ENCODE assay signal across 8 cellular contexts in genomic region chr1:39103321-39104157, GRCh38.
A peak's percentile ranks its signal among the peaks of the same experiment; 100 is the strongest.
DNase-seq lines count a peak whose midpoint lies in the region; ATAC-seq and TF ChIP-seq lines count a peak whose summit lies in the region.

No MANE protein-coding gene starts in this region.

- no peak for TF ChIP-seq CTCF in tibial artery (IDR thresholded peaks at IDR 0.05)

- peaks cover 4% of the 10 kb centered on the region; the same call in 1 of the 2 replicates for H3K27me3 ChIP-seq in iPS-20b (ENCODE audit: insufficient read depth, low read length)
- H3K27me3 ChIP-seq in tibial artery, result no peaks in the 10 kb centered on the region

- peak overlapping the region; percentile 24 for H3K27ac ChIP-seq in iPS-20b (ENCODE audit: low read length)
- peak overlapping the region; percentile 87 to 92 for H3K27ac ChIP-seq in tibial artery

- no peaks in the 10 kb centered on the region for H3K36me3 Mint-ChIP-seq in activated naive CD4-positive, alpha-beta T cell treated with anti-CD3 and anti-CD28 coated beads for 36 hours (ENCODE audit: low read depth)
- no peaks in the 10 kb centered on the region for H3K36me3 Mint-ChIP-seq in activated T-helper 2 cell treated with anti-CD3 and anti-CD28 coated beads, Interferon-gamma antibody, Interleukin-2, Interleukin-4, amounts not matched to agents 10 μg/mL and 5 μg/mL and 100 μg/mL, durations not matched to agents 14 hours and 24 hours and 36 hours (ENCODE audit: low read depth)

- H3K4me3 Mint-ChIP-seq in activated naive CD4-positive, alpha-beta T cell treated with anti-CD3 and anti-CD28 coated beads for 36 hours, result no peak overlapping the region
- peak overlapping the region; percentile 6 for H3K4me3 Mint-ChIP-seq in activated T-helper 2 cell treated with anti-CD3 and anti-CD28 coated beads, Interferon-gamma antibody, Interleukin-2, Interleukin-4, amounts not matched to agents 10 μg/mL and 5 μg/mL and 100 μg/mL, durations not matched to agents 14 hours and 24 hours and 36 hours (ENCODE audit: low read depth)

- no peaks in the 10 kb centered on the region for H3K9me3 Mint-ChIP-seq in activated naive CD4-positive, alpha-beta T cell treated with anti-CD3 and anti-CD28 coated beads for 36 hours
- H3K9me3 Mint-ChIP-seq in activated T-helper 2 cell treated with anti-CD3 and anti-CD28 coated beads, Interferon-gamma antibody, Interleukin-2, Interleukin-4, amounts not matched to agents 10 μg/mL and 5 μg/mL and 100 μg/mL, durations not matched to agents 14 hours and 24 hours and 36 hours, result no peaks in the 10 kb centered on the region

- peaks cover 39% of the 10 kb centered on the region for H3K4me1 Mint-ChIP-seq in activated naive CD4-positive, alpha-beta T cell treated with anti-CD3 and anti-CD28 coated beads for 36 hours (ENCODE audit: low read depth)
- peaks cover 28% of the 10 kb centered on the region for H3K4me1 Mint-ChIP-seq in activated T-helper 2 cell treated with anti-CD3 and anti-CD28 coated beads, Interferon-gamma antibody, Interleukin-2, Interleukin-4, amounts not matched to agents 10 μg/mL and 5 μg/mL and 100 μg/mL, durations not matched to agents 14 hours and 24 hours and 36 hours (ENCODE audit: low read depth)

- H3K9me3 ChIP-seq in iPS-20b (ENCODE audit: insufficient read depth, low read depth, low read length) (no peaks in the 10 kb centered on the region), tibial artery (no peaks in the 10 kb centered on the region)

- peak; percentile 25 for DNase-seq in activated naive CD4-positive, alpha-beta T cell treated with anti-CD3 and anti-CD28 coated beads for 36 hours
- DNase-seq in activated naive CD4-positive, alpha-beta T cell treated with anti-CD3 and anti-CD28 coated beads, Interleukin-2, amount 50 U/mL, for 16 hours, result no peak
- DNase-seq in activated T-helper 2 cell treated with anti-CD3 and anti-CD28 coated beads, Interferon-gamma antibody, Interleukin-2, Interleukin-4, amounts not matched to agents 10 μg/mL and 5 μg/mL and 100 μg/mL, durations not matched to agents 14 hours and 24 hours and 36 hours (ENCODE audit: low spot score), result no peak
- DNase-seq in tibial artery (no peak), DMS153 (lab: John Stamatoyannopoulos, UW) (no peak), AML-193 (lab: John Stamatoyannopoulos, UW) (no peak)

- peaks cover 8% of the 10 kb centered on the region for H3K27me3 Mint-ChIP-seq in activated naive CD4-positive, alpha-beta T cell treated with anti-CD3 and anti-CD28 coated beads for 36 hours (ENCODE audit: low read depth)
- peaks cover 15% of the 10 kb centered on the region for H3K27me3 Mint-ChIP-seq in activated T-helper 2 cell treated with anti-CD3 and anti-CD28 coated beads, Interferon-gamma antibody, Interleukin-2, Interleukin-4, amounts not matched to agents 10 μg/mL and 5 μg/mL and 100 μg/mL, durations not matched to agents 14 hours and 24 hours and 36 hours (ENCODE audit: low read depth)

- intact Hi-C loops in activated naive CD4-positive, alpha-beta T cell treated with anti-CD3 and anti-CD28 coated beads for 36 hours (cut with micrococcal nuclease), result loop anchor here (5.0 to 10.0 kb wide), 3 partner anchors 294 to 621 kb away; no protein-coding TSS in a partner anchor
- intact Hi-C loops in activated T-helper 2 cell treated with anti-CD3 and anti-CD28 coated beads, Interferon-gamma antibody, Interleukin-2, Interleukin-4, amounts not matched to agents 10 μg/mL and 5 μg/mL and 100 μg/mL, durations not matched to agents 14 hours and 24 hours and 36 hours (cut with micrococcal nuclease), result loop anchor here (2.0 to 10.0 kb wide), 3 partner anchors 79 to 621 kb away; no protein-coding TSS in a partner anchor
- intact Hi-C loops in tibial artery (cut with DNase I; ENCODE audit: low total_unique reads), result loop anchor here (5.0 kb wide), 2 partner anchors 34 to 154 kb away; no protein-coding TSS in a partner anchor

- CTCF ChIA-PET in activated naive CD4-positive, alpha-beta T cell treated with anti-CD3 and anti-CD28 coated beads for 36 hours (lab: Charles Lee), result interaction anchor here (0.8 to 1.5 kb wide), 5 partner anchors 77 to 340 kb away, joined by 3 to 8 read pairs (median 4); partner anchors contain the start of gene NDUFS5

- H3K4me3 ChIP-seq in iPS-20b (ENCODE audit: low read length) (peak overlapping the region; percentile 88), tibial artery (no peak overlapping the region)

- no peak overlapping the region for H3K27ac Mint-ChIP-seq in activated naive CD4-positive, alpha-beta T cell treated with anti-CD3 and anti-CD28 coated beads for 36 hours
- no peak overlapping the region for H3K27ac Mint-ChIP-seq in activated T-helper 2 cell treated with anti-CD3 and anti-CD28 coated beads, Interferon-gamma antibody, Interleukin-2, Interleukin-4, amounts not matched to agents 10 μg/mL and 5 μg/mL and 100 μg/mL, durations not matched to agents 14 hours and 24 hours and 36 hours

- no peak for ATAC-seq in HG03521 (IDR thresholded peaks at IDR 0.05; ENCODE audit: unreplicated experiment)

- peak overlapping the region; percentile 91 for H3K9ac ChIP-seq in iPS-20b (ENCODE audit: low read depth, low read length)

- H3K4me1 ChIP-seq in iPS-20b (ENCODE audit: insufficient read depth, low read length), result peaks cover 37% of the 10 kb centered on the region
- H3K4me1 ChIP-seq in tibial artery, result peaks cover 0 to 53% (median 37%) of the 10 kb centered on the region in 4 donors

- H3K36me3 ChIP-seq in iPS-20b (ENCODE audit: insufficient read depth, low read depth, low read length) (no peaks in the 10 kb centered on the region), tibial artery (no peaks in the 10 kb centered on the region)
